7 cellular contexts compared by ENCODE assay signal in genomic region chr7:43778293-43779031, GRCh38. TPM values are rescaled to one million over a fixed set of nuclear protein-coding genes. Genes with fewer than 3 reads are reported as not detected.
DNase-seq lines count a peak whose midpoint lies in the region; ATAC-seq, FAIRE-seq and TF ChIP-seq lines count a peak whose summit lies in the region.
"Not testable (repeated sequence)": the region's sequence is repeated elsewhere in the genome, so short reads cannot be mapped to it uniquely, and the experiment has no call there.

No MANE protein-coding gene starts in this region.

- not testable (repeated sequence) for TF ChIP-seq POLR2A in A549 (IDR thresholded peaks at IDR 0.05; ENCODE audit: low read length)

- not testable (repeated sequence) for H3K36me3 ChIP-seq in ES-I3 (ENCODE audit: insufficient read depth, low read length)
- peaks cover 15% of the 10 kb centered on the region for H3K36me3 ChIP-seq in RWPE2 (ENCODE audit: low read depth)

- peak overlapping the region; percentile 59 for H3K27ac Mint-ChIP-seq in activated T-helper 17 cell treated with anti-CD3 and anti-CD28 coated beads, Interleukin-2, amount 50 U/mL, for 72 hours

- H3K9me3 Mint-ChIP-seq in activated T-helper 17 cell treated with anti-CD3 and anti-CD28 coated beads, Interleukin-2, amount 50 U/mL, for 72 hours: not testable (repeated sequence)

- peak in 1 of 2 experiments; percentile 33; a peak in 2 of 6 replicates for ATAC-seq in A549
- ATAC-seq in RWPE2 (ENCODE audit: low read depth); activated T-helper 17 cell treated with anti-CD3 and anti-CD28 coated beads, Interleukin-2, amount 50 U/mL, for 72 hours (replicated peaks); left colon: not testable (repeated sequence)

- H3K4me1 ChIP-seq in A549: peaks cover 33% of the 10 kb centered on the region
- not testable (repeated sequence) for H3K4me1 ChIP-seq in ES-I3 (ENCODE audit: insufficient read depth, low read length)
- H3K4me1 ChIP-seq in RWPE2 (ENCODE audit: insufficient read depth, poor library complexity, severe bottlenecking): peaks cover 20% of the 10 kb centered on the region

- CTCF ChIA-PET in A549 (lab: Yijun Ruan, JAX): interaction anchor here (1.4 kb wide), 1 partner anchor 31 kb away, joined by 3 read pairs; no protein-coding TSS in a partner anchor

- DNase-seq in A549 (ENCODE audit: low read depth in 1 of 2, low spot score in 1 of 2); RWPE2 (ENCODE audit: low spot score): not testable (repeated sequence)
- peak; percentile 9 for DNase-seq in NCI-H2171 (lab: John Stamatoyannopoulos, UW)
- DNase-seq in central memory CD4-positive, alpha-beta T cell: peak; percentile 20
- peak; percentile 14 for DNase-seq in left colon

- POLR2A ChIA-PET in A549 (lab: Yijun Ruan, JAX): interaction anchor here (0.8 to 1.4 kb wide), 2 partner anchors 18 to 196 kb away, joined by 3 to 4 read pairs; partner anchors contain the start of gene STK17A

- not testable (repeated sequence) for H3K27me3 Mint-ChIP-seq in activated T-helper 17 cell treated with anti-CD3 and anti-CD28 coated beads, Interleukin-2, amount 50 U/mL, for 72 hours

- 29% methylated on average over 15 of the region's 18 CpGs for WGBS in A549 (ENCODE audit: missing lambda C conversion rate)

- TF ChIP-seq RAD21 in A549 (conservative IDR thresholded peaks at IDR 0.05 in 1 of 2, IDR thresholded peaks at IDR 0.05 in 1 of 2): not testable (repeated sequence)

- H3K4me1 Mint-ChIP-seq in activated T-helper 17 cell treated with anti-CD3 and anti-CD28 coated beads, Interleukin-2, amount 50 U/mL, for 72 hours: peaks cover 19% of the 10 kb centered on the region

- not testable (repeated sequence) for TF ChIP-seq CTCF in A549 (IDR thresholded peaks at IDR 0.05); RWPE2 (IDR thresholded peaks at IDR 0.05; ENCODE audit: poor library complexity, severe bottlenecking)

- intact Hi-C loops in left colon (cut with DNase I, micrococcal nuclease): not testable (repeated sequence)

- H3K4me3 ChIP-seq in A549: peak overlapping the region; percentile 39
- H3K4me3 ChIP-seq in RWPE2 (ENCODE audit: severe bottlenecking): not testable (repeated sequence)

- H3K36me3 Mint-ChIP-seq in activated T-helper 17 cell treated with anti-CD3 and anti-CD28 coated beads, Interleukin-2, amount 50 U/mL, for 72 hours (ENCODE audit: low read depth): not testable (repeated sequence)

- not testable (repeated sequence) for TF ChIP-seq EP300 in A549 (IDR thresholded peaks at IDR 0.05)

- peak overlapping the region; percentile 29 for H3K4me3 Mint-ChIP-seq in activated T-helper 17 cell treated with anti-CD3 and anti-CD28 coated beads, Interleukin-2, amount 50 U/mL, for 72 hours

- peak overlapping the region; percentile 70 for H3K4me2 ChIP-seq in A549

- 0 out of 2 replicates have a peak overlapping the region, but pooled peaks have one; percentile 6 for H3K9ac ChIP-seq in ES-I3 (ENCODE audit: low read depth, low read length)

- peak overlapping the region; percentile 83 to 84 for H3K27ac ChIP-seq in A549
- peak overlapping the region; percentile 33 for H3K27ac ChIP-seq in RWPE2 (ENCODE audit: poor library complexity, severe bottlenecking)

- H3K27me3 ChIP-seq in RWPE2 (ENCODE audit: insufficient read depth, poor library complexity, severe bottlenecking): not testable (repeated sequence)

- H3K9me3 ChIP-seq in A549; ES-I3 (ENCODE audit: control insufficient read depth, insufficient read depth, low read length); RWPE2 (ENCODE audit: severe bottlenecking): not testable (repeated sequence)

- FAIRE-seq in A549 (lab: Jason Lieb, UNC): not testable (repeated sequence)

TF ChIP-seq in A549, 52 proteins besides CTCF, POLR2A, EP300 and RAD21:
- TF ChIP-seq, protein P1, sequence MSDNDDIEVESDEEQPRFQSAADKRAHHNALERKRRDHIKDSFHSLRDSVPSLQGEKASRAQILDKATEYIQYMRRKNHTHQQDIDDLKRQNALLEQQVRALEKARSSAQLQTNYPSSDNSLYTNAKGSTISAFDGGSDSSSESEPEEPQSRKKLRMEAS (IDR thresholded peaks at IDR 0.05): 0 out of 2 replicates have a peak, but pooled peaks have one; percentile 33
- TF ChIP-seq HOXB5 (CRISPR knock-in tag; IDR thresholded peaks at IDR 0.05) (0 out of 2 replicates have a peak, but pooled peaks have one; percentile 27), MAFK (IDR thresholded peaks at IDR 0.05; ENCODE audit: partially characterized antibody) (peak; percentile 52)

RNA-seq across cellular contexts. Expression of gene BLVRA, which starts 20.0 kb away (rescaled TPM):
- polyA plus RNA-seq in A549 (2011; rRNA removed) (71.3 and 85.4 TPM in 2 replicates), A549 (2017; fragmentation: RNase III; extraction: RNeasy Plus Mini Kit Qiagen cat#74134 plus additional on column Dnase treatment) (65.2 to 76.5 TPM (median 68.5 TPM) in 3 replicates)
- polyA plus RNA-seq in A549 (2012; cell fraction: cytosol; rRNA removed): 50.1 and 63.7 TPM in 2 replicates
- 23.7 and 31.3 TPM in 2 replicates for polyA plus RNA-seq in A549 (2012; cell fraction: nucleus; rRNA removed)
- 29.5 and 36.9 TPM in 2 replicates for polyA minus RNA-seq in A549 (2011; rRNA and poly(A)+ RNA removed)
- 10 to 100 TPM; 17.8 to 21.8 TPM for total RNA-seq in activated T-helper 17 cell treated with anti-CD3 and anti-CD28 coated beads, Interleukin-2, amount 50 U/mL, for 72 hours
- 10 to 100 TPM in 1 of 2 donors, 1 to 10 TPM in 1; 2.9 to 18.0 TPM for total RNA-seq in left colon

RNA-seq across cellular contexts. Expression of gene COA1, which starts 49.1 kb away (rescaled TPM):
- 57.5 and 84.0 TPM in 2 replicates for polyA plus RNA-seq in A549 (2011; rRNA removed)
- polyA plus RNA-seq in A549 (2012; cell fraction: cytosol; rRNA removed): 22.8 and 32.3 TPM in 2 replicates
- 12.7 and 39.8 TPM in 2 replicates for polyA plus RNA-seq in A549 (2012; cell fraction: nucleus; rRNA removed)
- polyA plus RNA-seq in A549 (2017; fragmentation: RNase III; extraction: RNeasy Plus Mini Kit Qiagen cat#74134 plus additional on column Dnase treatment): 91.3 to 94.6 TPM (median 91.4 TPM) in 3 replicates
- 59.7 and 63.3 TPM in 2 replicates for polyA minus RNA-seq in A549 (2011; rRNA and poly(A)+ RNA removed)
- total RNA-seq in activated T-helper 17 cell treated with anti-CD3 and anti-CD28 coated beads, Interleukin-2, amount 50 U/mL, for 72 hours: 10 to 100 TPM; 36.1 to 46.2 TPM
- 10 to 100 TPM; 33.2 to 35.7 TPM for total RNA-seq in left colon
